ENCODE assay signal across 8 cellular contexts in genomic region chr18:44700652-44701051, GRCh38. TPM values are rescaled to one million over a fixed set of nuclear protein-coding genes. Genes with fewer than 3 reads are reported as not detected.
A peak's percentile ranks its signal among the peaks of the same experiment; 100 is the strongest.
DNase-seq lines count a peak whose midpoint lies in the region; ATAC-seq, FAIRE-seq and TF ChIP-seq lines count a peak whose summit lies in the region.

No MANE protein-coding gene starts in this region.

- no peak for TF ChIP-seq POLR2A in NB4 (IDR thresholded peaks at IDR 0.05; ENCODE audit: extremely low read depth, insufficient read length)
- no peak for TF ChIP-seq POLR2A in suprapubic skin (IDR thresholded peaks at IDR 0.05)

- WGBS in suprapubic skin = 39% methylated on average over 5 of the region's 5 CpGs

- no peak for TF ChIP-seq EP300 in suprapubic skin (IDR thresholded peaks at IDR 0.05)

- H3K9ac ChIP-seq in rectal smooth muscle tissue (ENCODE audit: low read length) = no peak overlapping the region

- H3K4me1 ChIP-seq in rectal smooth muscle tissue (ENCODE audit: control insufficient read depth, insufficient read depth, low read length) (peaks cover 40% of the 10 kb centered on the region), suprapubic skin (peaks cover 37% of the 10 kb centered on the region)

- no peak for TF ChIP-seq CTCF in NB4 (IDR thresholded peaks at IDR 0.05; ENCODE audit: low read depth, low read length)
- TF ChIP-seq CTCF in fibroblast of villous mesenchyme (IDR thresholded peaks at IDR 0.05; ENCODE audit: insufficient read depth, low read depth, low read length) = no peak
- no peak for TF ChIP-seq CTCF in suprapubic skin (IDR thresholded peaks at IDR 0.05)

- H3K36me3 ChIP-seq in rectal smooth muscle tissue (ENCODE audit: control insufficient read depth, insufficient read depth, low read length) (no peaks in the 10 kb centered on the region), suprapubic skin (no peaks in the 10 kb centered on the region)

- ATAC-seq in GM18868 (IDR thresholded peaks at IDR 0.05; ENCODE audit: unreplicated experiment) (peak; percentile 76), GM18907 (IDR thresholded peaks at IDR 0.05; ENCODE audit: unreplicated experiment) (no peak)

- DNase-seq in NB4 (ENCODE audit: low read depth) (peak; percentile 2), fibroblast of villous mesenchyme (ENCODE audit: low read depth) (peak; percentile 35), ACHN (no peak), frontal cortex (ENCODE audit: low spot score in 2 of 2) (no peak), suprapubic skin (ENCODE audit: low spot score in 2 of 2) (no peak)

- in situ Hi-C loops in ACHN (cut with HindIII; ENCODE audit: low pct_ligation_motif_present, low pct_unique_long_range_greater_than_20kb, low sequenced_read_pairs) = no loop called here

- H3K4me3 ChIP-seq in NB4 (ENCODE audit: low read depth, low read length) = no peak overlapping the region
- no peak overlapping the region for H3K4me3 ChIP-seq in fibroblast of villous mesenchyme (ENCODE audit: low read depth, low read length)
- peak overlapping the region; percentile 23 for H3K4me3 ChIP-seq in rectal smooth muscle tissue (ENCODE audit: low read length)
- no peak overlapping the region for H3K4me3 ChIP-seq in suprapubic skin

- H3K27ac ChIP-seq in rectal smooth muscle tissue (ENCODE audit: low read depth, low read length) = peak overlapping the region; percentile 88
- H3K27ac ChIP-seq in suprapubic skin = no peak overlapping the region

- no peak for FAIRE-seq in frontal cortex (lab: Jason Lieb, UNC)

- H3K27me3 ChIP-seq in rectal smooth muscle tissue (ENCODE audit: control insufficient read depth, insufficient read depth, low read length) (no peaks in the 10 kb centered on the region), suprapubic skin (no peaks in the 10 kb centered on the region)

- H3K9me3 ChIP-seq in suprapubic skin = no peaks in the 10 kb centered on the region

RNA-seq across cellular contexts. Expression of gene SETBP1, which starts 20.0 kb away (rescaled TPM):
- 2.6 and 2.9 TPM in 2 replicates for total RNA-seq in fibroblast of villous mesenchyme
- total RNA-seq in frontal cortex = 34.2 TPM
- total RNA-seq in suprapubic skin = 10 to 100 TPM; 13.1 to 25.6 (median 17.2) TPM

Comparison
In these comparisons a context has a peak if more than half of its experiments do, and no peak if none do; other contexts are left out.
1. DNase-seq: peak in NB4 (single experiment) and fibroblast of villous mesenchyme (single experiment); none in ACHN (single experiment), frontal cortex (0 of 2) and suprapubic skin (0 of 2).